8 cellular contexts compared by ENCODE assay signal in genomic region chr1:119008483-119009299, GRCh38. TPM values are rescaled to one million over a fixed set of nuclear protein-coding genes. Genes with fewer than 3 reads are reported as not detected.
DNase-seq lines count a peak whose midpoint lies in the region; ATAC-seq, FAIRE-seq and TF ChIP-seq lines count a peak whose summit lies in the region.

No MANE protein-coding gene starts in this region.

- peak; percentile 37 for DNase-seq in activated CD4-positive, alpha-beta T cell treated with anti-CD3 and anti-CD28 coated beads, Interleukin-2, amount 10 ng/mL, durations not matched to agents 7 days and 5 days
- DNase-seq in activated CD4-positive, alpha-beta T cell treated with anti-CD3 and anti-CD28 coated beads, Interleukin-2, amount 50 U/mL, for 48 hours = no peak
- peak; percentile 62 for DNase-seq in NCI-H345 treated with DMSO at 0.1 percent for 48 hours (lab: John Stamatoyannopoulos, UW; ENCODE audit: unreplicated experiment)
- peak; percentile 35 for DNase-seq in astrocyte (ENCODE audit: low read depth)
- no peak for DNase-seq in sigmoid colon
- DNase-seq in NCI-H1930 (lab: John Stamatoyannopoulos, UW) = no peak

- no peaks in the 10 kb centered on the region for H4K20me1 ChIP-seq in astrocyte (ENCODE audit: insufficient read depth, low read length)

- intact Hi-C loops in sigmoid colon (cut with DNase I) = loop anchor here (2.0 kb wide), 1 partner anchor 858 kb away; no protein-coding TSS in a partner anchor

- CTCF ChIA-PET in activated CD4-positive, alpha-beta T cell treated with anti-CD3 and anti-CD28 coated beads, Interleukin-2, amount 10 ng/mL, durations not matched to agents 7 days and 5 days (lab: Charles Lee) = interaction anchor here (1.9 to 2.6 kb wide), 2 partner anchors 19 to 23 kb away, joined by 7 to 12 read pairs; no protein-coding TSS in a partner anchor

- peak; percentile 76 for FAIRE-seq in astrocyte (lab: Jason Lieb, UNC)

- H3K36me3 ChIP-seq in astrocyte (ENCODE audit: insufficient read depth, low read length) = no peaks in the 10 kb centered on the region
- H3K36me3 ChIP-seq in iPS-15b (ENCODE audit: control insufficient read depth, insufficient read depth, low read length) = no peaks in the 10 kb centered on the region
- no peaks in the 10 kb centered on the region for H3K36me3 ChIP-seq in sigmoid colon

- peaks cover 7% of the 10 kb centered on the region for H3K4me1 Mint-ChIP-seq in activated CD4-positive, alpha-beta T cell treated with anti-CD3 and anti-CD28 coated beads, Interleukin-2, amount 10 ng/mL, durations not matched to agents 7 days and 5 days
- peaks cover 40% of the 10 kb centered on the region for H3K4me1 Mint-ChIP-seq in astrocyte (ENCODE audit: low read depth, unreplicated experiment)

- H3K4me1 ChIP-seq in astrocyte (ENCODE audit: insufficient read depth, low read length) (peaks cover 23% of the 10 kb centered on the region), iPS-15b (ENCODE audit: control insufficient read depth, insufficient read depth, low read length) (no peaks in the 10 kb centered on the region), sigmoid colon (peaks cover 0 to 29% (median 26%) of the 10 kb centered on the region in 4 donors)

- peaks cover 4% of the 10 kb centered on the region for H3K9me3 Mint-ChIP-seq in activated CD4-positive, alpha-beta T cell treated with anti-CD3 and anti-CD28 coated beads, Interleukin-2, amount 10 ng/mL, durations not matched to agents 7 days and 5 days
- peaks cover 16% of the 10 kb centered on the region for H3K9me3 Mint-ChIP-seq in astrocyte (ENCODE audit: unreplicated experiment)

- H3K79me2 ChIP-seq in astrocyte (ENCODE audit: insufficient read depth, low read length) = no peaks in the 10 kb centered on the region

- TF ChIP-seq POLR2A in sigmoid colon (IDR thresholded peaks at IDR 0.05) = no peak

- peak overlapping the region; percentile 15 for H3K4me3 Mint-ChIP-seq in activated CD4-positive, alpha-beta T cell treated with anti-CD3 and anti-CD28 coated beads, Interleukin-2, amount 10 ng/mL, durations not matched to agents 7 days and 5 days
- H3K4me3 Mint-ChIP-seq in astrocyte (ENCODE audit: unreplicated experiment) = peak overlapping the region; percentile 69

- H3K27me3 Mint-ChIP-seq in activated CD4-positive, alpha-beta T cell treated with anti-CD3 and anti-CD28 coated beads, Interleukin-2, amount 10 ng/mL, durations not matched to agents 7 days and 5 days = peaks cover 62% of the 10 kb centered on the region
- peaks cover 32% of the 10 kb centered on the region for H3K27me3 Mint-ChIP-seq in astrocyte (ENCODE audit: low read depth, unreplicated experiment)

- peak overlapping the region; percentile 43 for H3K4me3 ChIP-seq in astrocyte (ENCODE audit: insufficient read depth, low read depth, low read length)
- H3K4me3 ChIP-seq in iPS-15b (ENCODE audit: low read depth, low read length) = peak overlapping the region; percentile 53
- H3K4me3 ChIP-seq in sigmoid colon = peak overlapping the region in 3 of 4 donors; percentile 33 to 40 (median 38)

- TF ChIP-seq CTCF in astrocyte (IDR thresholded peaks at IDR 0.05; ENCODE audit: insufficient read depth, low read depth, low read length) = peak; percentile 63
- TF ChIP-seq CTCF in sigmoid colon (IDR thresholded peaks at IDR 0.05) = peak in 3 of 4 experiments; percentile 43 to 67 (median 46)

- peaks cover 7% of the 10 kb centered on the region for H3K9me3 ChIP-seq in astrocyte (ENCODE audit: insufficient read depth, low read depth, low read length)
- no peaks in the 10 kb centered on the region for H3K9me3 ChIP-seq in iPS-15b (ENCODE audit: control insufficient read depth, insufficient read depth, low read length)
- H3K9me3 ChIP-seq in sigmoid colon = peaks cover 0 to 2% (median 0%) of the 10 kb centered on the region in 4 donors

- no peak overlapping the region for H3K27ac Mint-ChIP-seq in activated CD4-positive, alpha-beta T cell treated with anti-CD3 and anti-CD28 coated beads, Interleukin-2, amount 10 ng/mL, durations not matched to agents 7 days and 5 days
- peak overlapping the region; percentile 90 for H3K27ac Mint-ChIP-seq in astrocyte (ENCODE audit: unreplicated experiment)

- no peak for TF ChIP-seq EP300 in sigmoid colon (IDR thresholded peaks at IDR 0.05)

- H3K4me2 ChIP-seq in astrocyte (ENCODE audit: low read length) = peak overlapping the region; percentile 85

- ATAC-seq in HG02798 (IDR thresholded peaks at IDR 0.05; ENCODE audit: poor library complexity, unreplicated experiment) = peak; percentile 72

- H3K9ac ChIP-seq in astrocyte (ENCODE audit: low read length) = peak overlapping the region; percentile 39
- no peak overlapping the region for H3K9ac ChIP-seq in iPS-15b (ENCODE audit: low read depth, low read length)

- H3K27ac ChIP-seq in astrocyte (ENCODE audit: low read depth, low read length) (peak overlapping the region; percentile 4), sigmoid colon (no peak overlapping the region)

- 7 to 13% methylated on average over 22 of the region's 22 CpGs for WGBS in sigmoid colon, 2 donors

- H3K36me3 Mint-ChIP-seq in activated CD4-positive, alpha-beta T cell treated with anti-CD3 and anti-CD28 coated beads, Interleukin-2, amount 10 ng/mL, durations not matched to agents 7 days and 5 days (ENCODE audit: low read depth) = peaks cover 3% of the 10 kb centered on the region
- no peaks in the 10 kb centered on the region for H3K36me3 Mint-ChIP-seq in astrocyte (ENCODE audit: low read depth, unreplicated experiment)

- POLR2A ChIA-PET in activated CD4-positive, alpha-beta T cell treated with anti-CD3 and anti-CD28 coated beads, Interleukin-2, amount 10 ng/mL, durations not matched to agents 7 days and 5 days (lab: Charles Lee) = no interaction called here

- H3K27me3 ChIP-seq in astrocyte (ENCODE audit: insufficient read depth, low read length) = peaks cover 44% of the 10 kb centered on the region
- peaks cover 86% of the 10 kb centered on the region for H3K27me3 ChIP-seq in iPS-15b (ENCODE audit: control insufficient read depth, insufficient read depth, low read length)
- peaks cover 42 to 69% (median 58%) of the 10 kb centered on the region in 3 donors for H3K27me3 ChIP-seq in sigmoid colon

- peak overlapping the region; percentile 62 for H2AFZ ChIP-seq in astrocyte (ENCODE audit: low read depth, low read length)

RNA-seq across cellular contexts. Expression of gene TBX15, which starts 20.5 kb away (rescaled TPM):
- not detected for total RNA-seq in activated CD4-positive, alpha-beta T cell treated with anti-CD3 and anti-CD28 coated beads, Interleukin-2, amount 10 ng/mL, durations not matched to agents 7 days and 5 days
- total RNA-seq in astrocyte (0.07 and 0.10 TPM in 2 replicates), sigmoid colon (under 1 TPM in 3 of 4 donors, not detected in 1; under 0.01 to 0.28 (median 0.16) TPM)
- polyA plus RNA-seq in sigmoid colon = under 1 TPM in 2 of 3 donors, not detected in 1; under 0.01 to 0.03 TPM

Comparison
In these comparisons a context has a peak if more than half of its experiments do, and no peak if none do; other contexts are left out.
1. DNase-seq: peak in activated CD4-positive, alpha-beta T cell treated with anti-CD3 and anti-CD28 coated beads, Interleukin-2, amount 10 ng/mL, durations not matched to agents 7 days and 5 days (single experiment), NCI-H345 treated with DMSO at 0.1 percent for 48 hours (single experiment) and astrocyte (single experiment); none in activated CD4-positive, alpha-beta T cell treated with anti-CD3 and anti-CD28 coated beads, Interleukin-2, amount 50 U/mL, for 48 hours (0 of 2), sigmoid colon (single experiment) and NCI-H1930 (0 of 2).
2. Peak in every context shown above with its lines, with median percentiles within 50 percentile points of each other: H3K4me3 ChIP-seq.